In genomic region chr18:59395226-59396175, GRCh38 we compare ENCODE assay signal across 22 cellular contexts. TPM values are rescaled to one million over a fixed set of nuclear protein-coding genes. Genes with fewer than 3 reads are reported as not detected.
DNase-seq lines count a peak whose midpoint lies in the region; ATAC-seq, FAIRE-seq and TF ChIP-seq lines count a peak whose summit lies in the region.
"Had no signal": no experiment of that assay in that cellular context is flagged by ENCODE, and none has a peak within 500 bp of the region (broad histone marks: within the 10 kb centered on the region; RNA-seq: fewer than 3 reads in every experiment).

No MANE protein-coding gene starts in this region.

- H3K4me2 ChIP-seq in GM23338: no peak overlapping the region

- H3K4me1 ChIP-seq in GM23338 (ENCODE audit: insufficient read depth): peaks cover 5% of the 10 kb centered on the region; the same call in 1 of the 2 replicates

- H2AFZ ChIP-seq in GM23338: peak overlapping the region; percentile 76

- peaks cover 21% of the 10 kb centered on the region for H3K4me1 Mint-ChIP-seq in GM23338
- peaks cover 14% of the 10 kb centered on the region for H3K4me1 Mint-ChIP-seq in T-helper 17 cell

- no peaks in the 10 kb centered on the region for H3K27me3 ChIP-seq in GM23338 (ENCODE audit: insufficient read depth)
- H3K27me3 ChIP-seq: body of pancreas had no signal

- no peaks in the 10 kb centered on the region for H3F3A ChIP-seq in GM23338 (replicated peaks; ENCODE audit: low read depth)

- FAIRE-seq in D721Med (lab: Jason Lieb, UNC): peak; percentile 21
- FAIRE-seq: frontal cortex, HTR-8/SVneo, K562 had no signal

- peak; percentile 67 for ATAC-seq in GM23338
- ATAC-seq in T-helper 17 cell: no peak
- ATAC-seq in GM21381 (IDR thresholded peaks at IDR 0.05; ENCODE audit: unreplicated experiment): no peak
- ATAC-seq: body of pancreas, K562, psoas muscle had no signal

- no peak overlapping the region for H3K27ac ChIP-seq in GM23338 (ENCODE audit: low read depth)
- H3K27ac ChIP-seq: body of pancreas, dorsolateral prefrontal cortex, psoas muscle had no signal

- no peaks in the 10 kb centered on the region for H3K9me3 ChIP-seq in T-helper 17 cell (ENCODE audit: control insufficient read depth, low read length, poor library complexity, severe bottlenecking)
- H3K9me3 ChIP-seq: body of pancreas, psoas muscle had no signal

- H3K4me3 ChIP-seq in GM23338: no peak overlapping the region
- H3K4me3 ChIP-seq: body of pancreas, dorsolateral prefrontal cortex, K562, psoas muscle had no signal

- TF ChIP-seq CTCF in D721Med (IDR thresholded peaks at IDR 0.05; ENCODE audit: insufficient read depth, missing control alignments) (no peak), GM23338 (conservative IDR thresholded peaks at IDR 0.05; ENCODE audit: low read depth in 2 of 2) (peak; percentile 24 to 42; a peak in 1 of 4 replicates)

- no peaks in the 10 kb centered on the region for H3K36me3 ChIP-seq in GM23338 (ENCODE audit: insufficient read depth)

- no peak overlapping the region for H3K27ac Mint-ChIP-seq in GM23338
- H3K27ac Mint-ChIP-seq in T-helper 17 cell: peak overlapping the region; percentile 45
- H3K27ac Mint-ChIP-seq: activated naive CD4-positive, alpha-beta T cell treated with anti-CD3 and anti-CD28 coated beads for 36 hours had no signal

- no peaks in the 10 kb centered on the region for H3K9me2 ChIP-seq in GM23338 (ENCODE audit: insufficient read depth)

- no peak for DNase-seq in D721Med (ENCODE audit: insufficient read length, low spot score)
- peak; percentile 33 for DNase-seq in GM23338 (ENCODE audit: low spot score)
- no peak for DNase-seq in T-helper 17 cell
- DNase-seq in iPS-NIHi7 (ENCODE audit: extremely low spot score): peak; percentile 26
- no peak for DNase-seq in NCI-H345 (lab: John Stamatoyannopoulos, UW)
- no peak for DNase-seq in NCI-H1694 (lab: John Stamatoyannopoulos, UW)
- DNase-seq: activated naive CD4-positive, alpha-beta T cell treated with anti-CD3 and anti-CD28 coated beads for 36 hours; body of pancreas; C1 segment of cervical spinal cord; dorsolateral prefrontal cortex; GOT3; kidney glomerular epithelial cell; NCI-H2081; NCI-H526 treated with DMSO at 0.1 percent for 48 hours; occipital lobe; psoas muscle; stimulated activated CD4-positive, alpha-beta T cell treated with anti-CD3 and anti-CD28 coated beads, Interleukin-4, amount 100 ng/mL, for 24 hours; trophoblast cell had no signal

- no peaks in the 10 kb centered on the region for H3K36me3 Mint-ChIP-seq in GM23338 (ENCODE audit: low read depth)
- peaks cover 7% of the 10 kb centered on the region for H3K36me3 Mint-ChIP-seq in T-helper 17 cell (ENCODE audit: low read depth)

- H3K4me3 Mint-ChIP-seq in GM23338: no peak overlapping the region
- peak overlapping the region; percentile 26 for H3K4me3 Mint-ChIP-seq in T-helper 17 cell
- H3K4me3 Mint-ChIP-seq: activated naive CD4-positive, alpha-beta T cell treated with anti-CD3 and anti-CD28 coated beads for 36 hours had no signal

- H4K20me1 ChIP-seq in GM23338 (replicated peaks; ENCODE audit: insufficient read depth): no peaks in the 10 kb centered on the region

- peaks cover 2% of the 10 kb centered on the region for H3K27me3 Mint-ChIP-seq in GM23338 (ENCODE audit: insufficient read depth, low read depth, poor library complexity)
- H3K27me3 Mint-ChIP-seq in T-helper 17 cell: peaks cover 50% of the 10 kb centered on the region

- no peaks in the 10 kb centered on the region for H3K79me2 ChIP-seq in GM23338 (replicated peaks; ENCODE audit: insufficient read depth)

- no peaks in the 10 kb centered on the region for H3K9me3 Mint-ChIP-seq in GM23338
- H3K9me3 Mint-ChIP-seq: activated naive CD4-positive, alpha-beta T cell treated with anti-CD3 and anti-CD28 coated beads for 36 hours had no signal

TF ChIP-seq in GM23338, 12 proteins besides CTCF, POLR2A, EP300 and RAD21:
- TF ChIP-seq EZH2 (IDR thresholded peaks at IDR 0.05; ENCODE audit: low read depth, unreplicated experiment) (no peak), ZNF331 (CRISPR knock-in tag; IDR thresholded peaks at IDR 0.05; ENCODE audit: low read depth) (no peak), ETS1 (IDR thresholded peaks at IDR 0.05) (no peak), CREB1 (CRISPR knock-in tag; IDR thresholded peaks at IDR 0.05; ENCODE audit: low read depth) (no peak), STAT1 (IDR thresholded peaks at IDR 0.05; ENCODE audit: unreplicated experiment) (no peak)

RNA-seq across cellular contexts. Expression of gene LMAN1, which starts 36.4 kb away (rescaled TPM):
- total RNA-seq in GM23338 (2014; rRNA removed; shearing (Covaris generic)): 94.3 and 111 TPM in 2 replicates
- 131 and 134 TPM in 2 replicates for polyA plus RNA-seq in GM23338 (2016; fragmentation: Nextera tagmentation; extraction: Ambion mirVana)
- total RNA-seq in T-helper 17 cell: 10 to 100 TPM; 47.2 to 58.1 TPM

Comparison
In these comparisons a context has a peak if more than half of its experiments do, and no peak if none do; other contexts are left out.
1. DNase-seq: peak in GM23338 (single experiment) and iPS-NIHi7 (single experiment); none in D721Med (single experiment), T-helper 17 cell (0 of 3), NCI-H345 (single experiment) and NCI-H1694 (single experiment).